ENCODE assay signal across 1 cellular context in genomic region chr19:16197622-16198362, GRCh38.
TF ChIP-seq lines count a peak whose summit lies in the region.

Gene AP1M1, plus strand, starts transcription at chr19:16197911. Its CDS starts 116 bp downstream, at chr19:16198027.

TF ChIP-seq in GM12878, 131 proteins besides CTCF, POLR2A, EP300 and RAD21 (continued from another document and continues in another):
- TF ChIP-seq, protein P1, sequence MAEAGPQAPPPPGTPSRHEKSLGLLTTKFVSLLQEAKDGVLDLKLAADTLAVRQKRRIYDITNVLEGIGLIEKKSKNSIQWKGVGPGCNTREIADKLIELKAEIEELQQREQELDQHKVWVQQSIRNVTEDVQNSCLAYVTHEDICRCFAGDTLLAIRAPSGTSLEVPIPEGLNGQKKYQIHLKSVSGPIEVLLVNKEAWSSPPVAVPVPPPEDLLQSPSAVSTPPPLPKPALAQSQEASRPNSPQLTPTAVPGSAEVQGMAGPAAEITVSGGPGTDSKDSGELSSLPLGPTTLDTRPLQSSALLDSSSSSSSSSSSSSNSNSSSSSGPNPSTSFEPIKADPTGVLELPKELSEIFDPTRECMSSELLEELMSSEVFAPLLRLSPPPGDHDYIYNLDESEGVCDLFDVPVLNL (IDR thresholded peaks at IDR 0.05; ENCODE audit: low read depth, low read length) = 0 out of 2 replicates have a peak, but pooled peaks have one; percentile 34
- TF ChIP-seq STAT3 (IDR thresholded peaks at IDR 0.05; ENCODE audit: low read depth, low read length) = no peak
- peak; percentile 62; the same call in 1 of the 2 replicates for TF ChIP-seq LARP7 (IDR thresholded peaks at IDR 0.05)
- peak; percentile 86 for TF ChIP-seq E4F1 (IDR thresholded peaks at IDR 0.05; ENCODE audit: borderline replicate concordance, partially characterized antibody)
- TF ChIP-seq STAT1 (conservative IDR thresholded peaks at IDR 0.05) = 0 out of 2 replicates have a peak, but pooled peaks have one; percentile 27
- TF ChIP-seq FOXK2 (IDR thresholded peaks at IDR 0.05) = peak; percentile 71
- peak; percentile 90 for TF ChIP-seq GATAD2B (conservative IDR thresholded peaks at IDR 0.05; ENCODE audit: low read depth)
- peak; percentile 86 for TF ChIP-seq NRF1 (conservative IDR thresholded peaks at IDR 0.05; ENCODE audit: low read depth, low read length)
- peak; percentile 92 for TF ChIP-seq RB1 (IDR thresholded peaks at IDR 0.05; ENCODE audit: borderline replicate concordance)
- TF ChIP-seq, protein P2, sequence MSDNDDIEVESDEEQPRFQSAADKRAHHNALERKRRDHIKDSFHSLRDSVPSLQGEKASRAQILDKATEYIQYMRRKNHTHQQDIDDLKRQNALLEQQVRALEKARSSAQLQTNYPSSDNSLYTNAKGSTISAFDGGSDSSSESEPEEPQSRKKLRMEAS (IDR thresholded peaks at IDR 0.05; ENCODE audit: low read depth, low read length) = peak; percentile 61; the same call in 1 of the 2 replicates
- TF ChIP-seq, protein P3, sequence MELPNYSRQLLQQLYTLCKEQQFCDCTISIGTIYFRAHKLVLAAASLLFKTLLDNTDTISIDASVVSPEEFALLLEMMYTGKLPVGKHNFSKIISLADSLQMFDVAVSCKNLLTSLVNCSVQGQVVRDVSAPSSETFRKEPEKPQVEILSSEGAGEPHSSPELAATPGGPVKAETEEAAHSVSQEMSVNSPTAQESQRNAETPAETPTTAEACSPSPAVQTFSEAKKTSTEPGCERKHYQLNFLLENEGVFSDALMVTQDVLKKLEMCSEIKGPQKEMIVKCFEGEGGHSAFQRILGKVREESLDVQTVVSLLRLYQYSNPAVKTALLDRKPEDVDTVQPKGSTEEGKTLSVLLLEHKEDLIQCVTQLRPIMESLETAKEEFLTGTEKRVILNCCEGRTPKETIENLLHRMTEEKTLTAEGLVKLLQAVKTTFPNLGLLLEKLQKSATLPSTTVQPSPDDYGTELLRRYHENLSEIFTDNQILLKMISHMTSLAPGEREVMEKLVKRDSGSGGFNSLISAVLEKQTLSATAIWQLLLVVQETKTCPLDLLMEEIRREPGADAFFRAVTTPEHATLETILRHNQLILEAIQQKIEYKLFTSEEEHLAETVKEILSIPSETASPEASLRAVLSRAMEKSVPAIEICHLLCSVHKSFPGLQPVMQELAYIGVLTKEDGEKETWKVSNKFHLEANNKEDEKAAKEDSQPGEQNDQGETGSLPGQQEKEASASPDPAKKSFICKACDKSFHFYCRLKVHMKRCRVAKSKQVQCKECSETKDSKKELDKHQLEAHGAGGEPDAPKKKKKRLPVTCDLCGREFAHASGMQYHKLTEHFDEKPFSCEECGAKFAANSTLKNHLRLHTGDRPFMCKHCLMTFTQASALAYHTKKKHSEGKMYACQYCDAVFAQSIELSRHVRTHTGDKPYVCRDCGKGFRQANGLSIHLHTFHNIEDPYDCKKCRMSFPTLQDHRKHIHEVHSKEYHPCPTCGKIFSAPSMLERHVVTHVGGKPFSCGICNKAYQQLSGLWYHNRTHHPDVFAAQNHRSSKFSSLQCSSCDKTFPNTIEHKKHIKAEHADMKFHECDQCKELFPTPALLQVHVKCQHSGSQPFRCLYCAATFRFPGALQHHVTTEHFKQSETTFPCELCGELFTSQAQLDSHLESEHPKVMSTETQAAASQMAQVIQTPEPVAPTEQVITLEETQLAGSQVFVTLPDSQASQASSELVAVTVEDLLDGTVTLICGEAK (IDR thresholded peaks at IDR 0.05; ENCODE audit: borderline replicate concordance) = peak; percentile 90
- peak; percentile 81 for TF ChIP-seq SMAD5 (IDR thresholded peaks at IDR 0.05; ENCODE audit: low read depth)
- peak; percentile 11; the same call in 1 of the 2 replicates for TF ChIP-seq CREM (IDR thresholded peaks at IDR 0.05; ENCODE audit: low read depth)
- TF ChIP-seq BMI1 (IDR thresholded peaks at IDR 0.05; ENCODE audit: borderline replicate concordance) = peak; percentile 95
- peak; percentile 84; the same call in 1 of the 2 replicates for TF ChIP-seq ZNF207 (IDR thresholded peaks at IDR 0.05; ENCODE audit: borderline replicate concordance)
- TF ChIP-seq SP1 (IDR thresholded peaks at IDR 0.05; ENCODE audit: low read depth, low read length) = peak; percentile 55
- peak; percentile 74 for TF ChIP-seq NR2C1 (IDR thresholded peaks at IDR 0.05)
- TF ChIP-seq PML (IDR thresholded peaks at IDR 0.05; ENCODE audit: low read length) = peak; percentile 66; the same call in 1 of the 2 replicates
- TF ChIP-seq POLR2AphosphoS2 (IDR thresholded peaks at IDR 0.05; ENCODE audit: low read depth, low read length) = peak; percentile 79; the same call in 1 of the 2 replicates
- peak; percentile 86 for TF ChIP-seq YY1 (IDR thresholded peaks at IDR 0.05; ENCODE audit: low read depth, low read length)
- TF ChIP-seq TAF1 (IDR thresholded peaks at IDR 0.05; ENCODE audit: borderline replicate concordance, low read depth, low read length) = peak; percentile 75; the same call in 1 of the 2 replicates
- TF ChIP-seq PKNOX1 (IDR thresholded peaks at IDR 0.05) = 0 out of 2 replicates have a peak, but pooled peaks have one; percentile 14
- 0 out of 2 replicates have a peak, but pooled peaks have one; percentile 59 for TF ChIP-seq TCF12 (IDR thresholded peaks at IDR 0.05; ENCODE audit: low read depth, low read length)
- TF ChIP-seq BHLHE40 (IDR thresholded peaks at IDR 0.05; ENCODE audit: borderline replicate concordance in 1 of 2, low read depth in 2 of 2, low read length in 1 of 2) = peak in 1 of 2 experiments; percentile 22; a peak in 1 of 4 replicates
- no peak for TF ChIP-seq NR2C2 (IDR thresholded peaks at IDR 0.05; ENCODE audit: borderline replicate concordance, control insufficient read depth, insufficient read length, low read depth)
- TF ChIP-seq CREB1 (IDR thresholded peaks at IDR 0.05; ENCODE audit: low read depth) = peak; percentile 49
- peak; percentile 39 for TF ChIP-seq RUNX3 (IDR thresholded peaks at IDR 0.05; ENCODE audit: low read length)
- no peak for TF ChIP-seq ATF2 (IDR thresholded peaks at IDR 0.05; ENCODE audit: low read length)
- TF ChIP-seq POLR2AphosphoS5 (IDR thresholded peaks at IDR 0.05; ENCODE audit: low read length) = peak; percentile 64; the same call in 1 of the 2 replicates
- TF ChIP-seq SIN3A (IDR thresholded peaks at IDR 0.05; ENCODE audit: low read depth, low read length) = peak; percentile 92; the same call in 1 of the 2 replicates
- TF ChIP-seq SMARCA5 (IDR thresholded peaks at IDR 0.05) = peak; percentile 54; the same call in 1 of the 2 replicates
- TF ChIP-seq, protein P4, sequence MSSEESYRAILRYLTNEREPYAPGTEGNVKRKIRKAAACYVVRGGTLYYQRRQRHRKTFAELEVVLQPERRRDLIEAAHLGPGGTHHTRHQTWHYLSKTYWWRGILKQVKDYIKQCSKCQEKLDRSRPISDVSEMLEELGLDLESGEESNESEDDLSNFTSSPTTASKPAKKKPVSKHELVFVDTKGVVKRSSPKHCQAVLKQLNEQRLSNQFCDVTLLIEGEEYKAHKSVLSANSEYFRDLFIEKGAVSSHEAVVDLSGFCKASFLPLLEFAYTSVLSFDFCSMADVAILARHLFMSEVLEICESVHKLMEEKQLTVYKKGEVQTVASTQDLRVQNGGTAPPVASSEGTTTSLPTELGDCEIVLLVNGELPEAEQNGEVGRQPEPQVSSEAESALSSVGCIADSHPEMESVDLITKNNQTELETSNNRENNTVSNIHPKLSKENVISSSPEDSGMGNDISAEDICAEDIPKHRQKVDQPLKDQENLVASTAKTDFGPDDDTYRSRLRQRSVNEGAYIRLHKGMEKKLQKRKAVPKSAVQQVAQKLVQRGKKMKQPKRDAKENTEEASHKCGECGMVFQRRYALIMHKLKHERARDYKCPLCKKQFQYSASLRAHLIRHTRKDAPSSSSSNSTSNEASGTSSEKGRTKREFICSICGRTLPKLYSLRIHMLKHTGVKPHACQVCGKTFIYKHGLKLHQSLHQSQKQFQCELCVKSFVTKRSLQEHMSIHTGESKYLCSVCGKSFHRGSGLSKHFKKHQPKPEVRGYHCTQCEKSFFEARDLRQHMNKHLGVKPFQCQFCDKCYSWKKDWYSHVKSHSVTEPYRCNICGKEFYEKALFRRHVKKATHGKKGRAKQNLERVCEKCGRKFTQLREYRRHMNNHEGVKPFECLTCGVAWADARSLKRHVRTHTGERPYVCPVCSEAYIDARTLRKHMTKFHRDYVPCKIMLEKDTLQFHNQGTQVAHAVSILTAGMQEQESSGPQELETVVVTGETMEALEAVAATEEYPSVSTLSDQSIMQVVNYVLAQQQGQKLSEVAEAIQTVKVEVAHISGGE (CRISPR knock-in tag; IDR thresholded peaks at IDR 0.05) = peak; percentile 52; the same call in 1 of the 2 replicates
- TF ChIP-seq KLF5 (IDR thresholded peaks at IDR 0.05; ENCODE audit: partially characterized antibody) = peak; percentile 26
- TF ChIP-seq SRF (IDR thresholded peaks at IDR 0.05; ENCODE audit: low read depth in 2 of 2, low read length in 2 of 2) = peak; percentile 47 to 84; a peak in 3 of 4 replicates
- peak; percentile 79; the same call in 2 of the 3 replicates for TF ChIP-seq POU2F2 (IDR thresholded peaks at IDR 0.05; ENCODE audit: borderline replicate concordance, low read depth, low read length)
- peak; percentile 86 for TF ChIP-seq GABPA (IDR thresholded peaks at IDR 0.05; ENCODE audit: low read depth)
- peak; percentile 62; the same call in 1 of the 2 replicates for TF ChIP-seq NKRF (conservative IDR thresholded peaks at IDR 0.05)
- TF ChIP-seq NFYA (IDR thresholded peaks at IDR 0.05; ENCODE audit: borderline replicate concordance, low read depth, low read length) = no peak
- TF ChIP-seq, protein P5, sequence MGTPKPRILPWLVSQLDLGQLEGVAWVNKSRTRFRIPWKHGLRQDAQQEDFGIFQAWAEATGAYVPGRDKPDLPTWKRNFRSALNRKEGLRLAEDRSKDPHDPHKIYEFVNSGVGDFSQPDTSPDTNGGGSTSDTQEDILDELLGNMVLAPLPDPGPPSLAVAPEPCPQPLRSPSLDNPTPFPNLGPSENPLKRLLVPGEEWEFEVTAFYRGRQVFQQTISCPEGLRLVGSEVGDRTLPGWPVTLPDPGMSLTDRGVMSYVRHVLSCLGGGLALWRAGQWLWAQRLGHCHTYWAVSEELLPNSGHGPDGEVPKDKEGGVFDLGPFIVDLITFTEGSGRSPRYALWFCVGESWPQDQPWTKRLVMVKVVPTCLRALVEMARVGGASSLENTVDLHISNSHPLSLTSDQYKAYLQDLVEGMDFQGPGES (IDR thresholded peaks at IDR 0.05) = no peak
